ENCODE assay signal across 14 cellular contexts in the genomic region with DNA sequence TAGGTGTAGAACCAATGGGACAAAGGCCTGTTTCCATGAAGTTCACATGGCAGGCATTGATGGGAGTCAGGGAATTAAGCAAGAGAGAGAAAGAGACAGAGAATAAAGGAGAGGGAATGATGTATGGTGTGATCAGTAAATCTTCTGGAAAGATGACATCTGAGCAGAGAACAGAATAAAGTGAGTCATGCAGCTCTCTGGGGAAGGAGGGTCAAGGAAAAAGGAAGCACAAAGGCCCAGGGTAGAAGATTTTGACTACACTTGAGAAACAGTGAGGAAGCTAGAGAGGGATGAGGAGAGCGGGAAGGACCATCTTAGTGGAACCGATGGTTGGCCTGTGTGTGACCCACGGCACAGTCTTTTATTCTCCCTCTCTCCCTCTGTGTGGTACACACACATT.
DNase-seq lines count a peak whose midpoint lies in the region; ATAC-seq and TF ChIP-seq lines count a peak whose summit lies in the region.
"Had no signal": no experiment of that assay in that cellular context is flagged by ENCODE, and none has a peak within 500 bp of the region (broad histone marks: within the 10 kb centered on the region; RNA-seq: fewer than 3 reads in every experiment).

No MANE protein-coding gene starts in this region.

- no peak overlapping the region for H3K4me3 ChIP-seq in gastroesophageal sphincter
- no peak overlapping the region for H3K4me3 ChIP-seq in suprapubic skin
- H3K4me3 ChIP-seq in smooth muscle cell: no peak overlapping the region
- H3K4me3 ChIP-seq: SK-N-MC, skin epidermis had no signal

- H3K9me3 ChIP-seq in gastroesophageal sphincter (no peaks in the 10 kb centered on the region), suprapubic skin (no peaks in the 10 kb centered on the region), smooth muscle cell (replicated peaks; ENCODE audit: low read depth) (no peaks in the 10 kb centered on the region)

- H3K27ac ChIP-seq in gastroesophageal sphincter (peak overlapping the region in 3 of 4 donors; percentile 29 to 64 (median 40)), suprapubic skin (peak overlapping the region; percentile 66), smooth muscle cell (ENCODE audit: low read depth) (no peak overlapping the region)
- H3K27ac ChIP-seq: SK-N-MC had no signal

- no peaks in the 10 kb centered on the region for H3K79me2 ChIP-seq in smooth muscle cell (ENCODE audit: low read depth)

- H3K36me3 Mint-ChIP-seq in HFFc6 (ENCODE audit: low read depth): peaks cover 4% of the 10 kb centered on the region; the same call in 1 of the 2 replicates
- H3K36me3 Mint-ChIP-seq in activated CD8-positive, alpha-beta memory T cell treated with anti-CD3 and anti-CD28 coated beads, Interleukin-2, amount 10 ng/mL, durations not matched to agents 7 days and 5 days: no peaks in the 10 kb centered on the region
- H3K36me3 Mint-ChIP-seq: naive thymus-derived CD4-positive, alpha-beta T cell had no signal

- no peaks in the 10 kb centered on the region for H3K36me3 ChIP-seq in gastroesophageal sphincter
- H3K36me3 ChIP-seq in suprapubic skin: no peaks in the 10 kb centered on the region
- H3K36me3 ChIP-seq in smooth muscle cell (ENCODE audit: low read depth): no peaks in the 10 kb centered on the region

- CTCF ChIA-PET in activated CD8-positive, alpha-beta memory T cell treated with anti-CD3 and anti-CD28 coated beads, Interleukin-2, amount 10 ng/mL, durations not matched to agents 7 days and 5 days (lab: Charles Lee): no interaction called here

- TF ChIP-seq CTCF in HFFc6 (IDR thresholded peaks at IDR 0.05): no peak
- no peak for TF ChIP-seq CTCF in gastroesophageal sphincter (IDR thresholded peaks at IDR 0.05)
- no peak for TF ChIP-seq CTCF in suprapubic skin (IDR thresholded peaks at IDR 0.05)
- TF ChIP-seq CTCF in smooth muscle cell (IDR thresholded peaks at IDR 0.05; ENCODE audit: borderline replicate concordance, insufficient read depth, poor library complexity, severe bottlenecking): no peak

- no peaks in the 10 kb centered on the region for H4K20me1 ChIP-seq in smooth muscle cell (ENCODE audit: low read depth)

- no peak overlapping the region for H2AFZ ChIP-seq in smooth muscle cell (ENCODE audit: low read depth)

- H3K27me3 ChIP-seq in gastroesophageal sphincter: no peaks in the 10 kb centered on the region
- H3K27me3 ChIP-seq in suprapubic skin: no peaks in the 10 kb centered on the region
- H3K27me3 ChIP-seq in smooth muscle cell (ENCODE audit: low read depth): no peaks in the 10 kb centered on the region

- H3F3A ChIP-seq in smooth muscle cell (ENCODE audit: low read depth): no peaks in the 10 kb centered on the region

- no peak for TF ChIP-seq POLR2A in gastroesophageal sphincter (IDR thresholded peaks at IDR 0.05)
- no peak for TF ChIP-seq POLR2A in suprapubic skin (IDR thresholded peaks at IDR 0.05)

- no peaks in the 10 kb centered on the region for H3K9me3 Mint-ChIP-seq in HFFc6
- no peaks in the 10 kb centered on the region for H3K9me3 Mint-ChIP-seq in activated CD8-positive, alpha-beta memory T cell treated with anti-CD3 and anti-CD28 coated beads, Interleukin-2, amount 10 ng/mL, durations not matched to agents 7 days and 5 days (ENCODE audit: low read depth)

- H3K4me3 Mint-ChIP-seq in HFFc6: no peak overlapping the region
- H3K4me3 Mint-ChIP-seq in activated CD8-positive, alpha-beta memory T cell treated with anti-CD3 and anti-CD28 coated beads, Interleukin-2, amount 10 ng/mL, durations not matched to agents 7 days and 5 days: no peak overlapping the region
- H3K4me3 Mint-ChIP-seq: naive thymus-derived CD4-positive, alpha-beta T cell had no signal

- DNase-seq in HFFc6: peak; percentile 54
- peak; percentile 19 for DNase-seq in amniotic epithelial cell (ENCODE audit: low read depth)
- DNase-seq in suprapubic skin (ENCODE audit: low spot score in 2 of 2): no peak
- no peak for DNase-seq in activated CD8-positive, alpha-beta memory T cell treated with anti-CD3 and anti-CD28 coated beads, Interleukin-2, amount 10 ng/mL, durations not matched to agents 7 days and 5 days
- no peak for DNase-seq in smooth muscle cell (lab: John Stamatoyannopoulos, UW; ENCODE audit: unreplicated experiment)
- DNase-seq: KBM-7; left cardiac atrium; naive thymus-derived CD4-positive, alpha-beta T cell; NCI-H2081 treated with DMSO at 0.1 percent for 48 hours had no signal

- peaks cover 0 to 13% (median 0%) of the 10 kb centered on the region in 3 donors for H3K4me1 ChIP-seq in gastroesophageal sphincter
- H3K4me1 ChIP-seq in suprapubic skin: peaks cover 16% of the 10 kb centered on the region
- peaks cover under 1% of the 10 kb centered on the region for H3K4me1 ChIP-seq in smooth muscle cell (ENCODE audit: low read depth)

- no peak for TF ChIP-seq EP300 in gastroesophageal sphincter (IDR thresholded peaks at IDR 0.05)
- TF ChIP-seq EP300 in suprapubic skin (IDR thresholded peaks at IDR 0.05): no peak

- ATAC-seq in gastroesophageal sphincter: peak; percentile 27
- no peak for ATAC-seq in GM18868 (IDR thresholded peaks at IDR 0.05; ENCODE audit: unreplicated experiment)
- no peak for ATAC-seq in HG03175 (IDR thresholded peaks at IDR 0.05; ENCODE audit: unreplicated experiment)
- ATAC-seq in activated CD8-positive, alpha-beta memory T cell treated with anti-CD3 and anti-CD28 coated beads, Interleukin-2, amount 10 ng/mL, durations not matched to agents 7 days and 5 days: no peak
- ATAC-seq: naive thymus-derived CD4-positive, alpha-beta T cell had no signal

- H3K27me3 Mint-ChIP-seq in HFFc6 (ENCODE audit: insufficient read depth): no peaks in the 10 kb centered on the region; the same call in 1 of the 2 replicates
- no peaks in the 10 kb centered on the region for H3K27me3 Mint-ChIP-seq in activated CD8-positive, alpha-beta memory T cell treated with anti-CD3 and anti-CD28 coated beads, Interleukin-2, amount 10 ng/mL, durations not matched to agents 7 days and 5 days

- H3K4me2 ChIP-seq in smooth muscle cell: no peak overlapping the region

- H3K27ac Mint-ChIP-seq in HFFc6: peak overlapping the region; percentile 49
- no peak overlapping the region for H3K27ac Mint-ChIP-seq in activated CD8-positive, alpha-beta memory T cell treated with anti-CD3 and anti-CD28 coated beads, Interleukin-2, amount 10 ng/mL, durations not matched to agents 7 days and 5 days
- H3K27ac Mint-ChIP-seq: naive thymus-derived CD4-positive, alpha-beta T cell had no signal

- peaks cover 37% of the 10 kb centered on the region for H3K4me1 Mint-ChIP-seq in HFFc6 (ENCODE audit: low read depth)
- H3K4me1 Mint-ChIP-seq in activated CD8-positive, alpha-beta memory T cell treated with anti-CD3 and anti-CD28 coated beads, Interleukin-2, amount 10 ng/mL, durations not matched to agents 7 days and 5 days: no peaks in the 10 kb centered on the region
- H3K4me1 Mint-ChIP-seq: naive thymus-derived CD4-positive, alpha-beta T cell had no signal

- no peak overlapping the region for H3K9ac ChIP-seq in smooth muscle cell (ENCODE audit: low read depth)

- WGBS in gastroesophageal sphincter (ENCODE audit: low coverage in 1 of 2), 2 donors: 79 to 100% methylated on average over 2 of the region's 3 CpGs
- WGBS in suprapubic skin: 60% methylated on average over 3 of the region's 3 CpGs
- 61% methylated on average over 3 of the region's 3 CpGs for WGBS in smooth muscle cell (ENCODE audit: low lambda C conversion rate)

Comparison
In these comparisons a context has a peak if more than half of its experiments do, and no peak if none do; other contexts are left out.
1. DNase-seq: peak in HFFc6 (single experiment) and amniotic epithelial cell (single experiment); none in suprapubic skin (0 of 2), activated CD8-positive, alpha-beta memory T cell treated with anti-CD3 and anti-CD28 coated beads, Interleukin-2, amount 10 ng/mL, durations not matched to agents 7 days and 5 days (single experiment) and smooth muscle cell (single experiment).